8 cellular contexts compared by ENCODE assay signal in the genomic region with DNA sequence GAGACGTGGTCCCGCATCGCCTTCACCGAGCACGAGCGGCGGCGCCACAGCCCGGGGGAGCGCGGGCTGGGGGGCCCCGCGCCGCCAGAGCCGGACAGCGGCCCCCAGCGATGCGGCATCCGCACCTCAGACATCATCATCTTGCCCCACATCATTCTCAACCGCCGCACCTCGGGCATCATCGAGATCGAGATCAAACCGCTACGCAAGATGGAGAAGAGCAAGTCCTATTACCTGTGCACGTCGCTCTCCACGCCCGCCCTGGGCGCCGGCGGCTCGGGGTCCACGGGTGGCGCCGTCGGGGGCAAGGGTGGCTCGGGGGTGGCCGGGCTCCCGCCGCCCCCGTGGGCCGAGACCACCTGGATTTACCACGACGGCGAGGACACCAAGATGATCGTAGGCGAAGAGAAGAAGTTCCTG. TPM values are rescaled to one million over a fixed set of nuclear protein-coding genes. Genes with fewer than 3 reads are reported as not detected.
DNase-seq lines count a peak whose midpoint lies in the region; ATAC-seq and TF ChIP-seq lines count a peak whose summit lies in the region.

No MANE protein-coding gene starts in this region.

- H3K36me3 Mint-ChIP-seq in CD14-positive monocyte (peaks cover 0 to 8% of the 10 kb centered on the region in 2 donors), GM23338 (ENCODE audit: low read depth) (no peaks in the 10 kb centered on the region; the same call in 2 of the 3 replicates)

- H3K9me3 Mint-ChIP-seq in CD14-positive monocyte (peaks cover 0 to 2% (median 0%) of the 10 kb centered on the region in 7 donors), GM23338 (no peaks in the 10 kb centered on the region)

- intact Hi-C loops in CD14-positive monocyte (cut with micrococcal nuclease) (loop anchor here (2.0 to 10.0 kb wide), 7 partner anchors 156 to 566 kb away; a partner anchor contains a TSS), transverse colon (cut with DNase I; ENCODE audit: low total_unique reads) (loop anchor here (5.0 kb wide), 1 partner anchor 323 kb away; no protein-coding TSS in a partner anchor)

- peaks cover 22% of the 10 kb centered on the region for H3K27me3 ChIP-seq in GM23338 (ENCODE audit: insufficient read depth)
- H3K27me3 ChIP-seq in mucosa of stomach (ENCODE audit: control insufficient read depth, insufficient read depth, low read length), result no peaks in the 10 kb centered on the region
- no peaks in the 10 kb centered on the region for H3K27me3 ChIP-seq in transverse colon

- 1% methylated on average over 37 of the region's 49 CpGs; no CpG with 5 or more reads in 1 of the 2 donors for WGBS in transverse colon (ENCODE audit: low coverage in 1 of 2), 2 donors

- H3K4me3 Mint-ChIP-seq in CD14-positive monocyte (peak overlapping the region; percentile 90 to 93), GM23338 (peak overlapping the region; percentile 83)

- 0 out of 2 replicates have a peak, but pooled peaks cover 6% of the 10 kb centered on the region for H3F3A ChIP-seq in GM23338 (replicated peaks; ENCODE audit: low read depth)

- TF ChIP-seq CTCF in CD14-positive monocyte (IDR thresholded peaks at IDR 0.05) (no peak), GM23338 (conservative IDR thresholded peaks at IDR 0.05; ENCODE audit: low read depth in 2 of 2) (no peak; a peak in 1 of 4 replicates), transverse colon (IDR thresholded peaks at IDR 0.05) (no peak)

- H3K9me2 ChIP-seq in GM23338 (ENCODE audit: insufficient read depth), result no peaks in the 10 kb centered on the region

- peak overlapping the region; percentile 69 for H3K9ac ChIP-seq in mucosa of stomach (ENCODE audit: low read length)

- peak overlapping the region in 1 of 7 donors; percentile 50 for H3K27ac Mint-ChIP-seq in CD14-positive monocyte
- H3K27ac Mint-ChIP-seq in GM23338, result no peak overlapping the region

- in situ Hi-C loops in transverse colon (cut with MboI; ENCODE audit: low pct_ligation_motif_present in 1 of 4, low pct_unique_long_range_greater_than_20kb in 1 of 4, low sequenced_read_pairs in 3 of 4), result loop anchor here (5.0 to 25.0 kb wide), 5 partner anchors 146 to 326 kb away; a partner anchor contains a TSS

- peaks cover 16 to 40% (median 26%) of the 10 kb centered on the region in 3 donors for H3K27me3 Mint-ChIP-seq in CD14-positive monocyte (ENCODE audit: low read depth in 3 of 3)
- H3K27me3 Mint-ChIP-seq in GM23338 (ENCODE audit: insufficient read depth, low read depth, poor library complexity), result peaks cover 23% of the 10 kb centered on the region

- peak overlapping the region; percentile 96 for H2AFZ ChIP-seq in GM23338

- H3K9me3 ChIP-seq in mucosa of stomach (ENCODE audit: control insufficient read depth, low read length) (no peaks in the 10 kb centered on the region), transverse colon (no peaks in the 10 kb centered on the region)

- no peak for TF ChIP-seq POLR2A in transverse colon (IDR thresholded peaks at IDR 0.05)

- peaks cover 5% of the 10 kb centered on the region; the same call in 1 of the 2 replicates for H4K20me1 ChIP-seq in GM23338 (replicated peaks; ENCODE audit: insufficient read depth)

- no peaks in the 10 kb centered on the region for H3K36me3 ChIP-seq in GM23338 (ENCODE audit: insufficient read depth)
- H3K36me3 ChIP-seq in mucosa of stomach (ENCODE audit: control insufficient read depth, insufficient read depth, low read length), result no peaks in the 10 kb centered on the region
- H3K36me3 ChIP-seq in transverse colon, result no peaks in the 10 kb centered on the region

- no peak for TF ChIP-seq EP300 in transverse colon (IDR thresholded peaks at IDR 0.05; ENCODE audit: low read depth)

- H3K79me2 ChIP-seq in GM23338 (replicated peaks; ENCODE audit: insufficient read depth), result peaks cover 41% of the 10 kb centered on the region

- H3K4me1 ChIP-seq in GM23338 (ENCODE audit: insufficient read depth), result peaks cover 23% of the 10 kb centered on the region
- peaks cover 27% of the 10 kb centered on the region for H3K4me1 ChIP-seq in mucosa of stomach (ENCODE audit: control insufficient read depth, insufficient read depth, low read length)
- H3K4me1 ChIP-seq in transverse colon, result peaks cover 5 to 56% (median 38%) of the 10 kb centered on the region in 4 donors

- H3K4me1 Mint-ChIP-seq in CD14-positive monocyte (peaks cover 35% of the 10 kb centered on the region), GM23338 (peaks cover 39% of the 10 kb centered on the region)

- H3K4me2 ChIP-seq in GM23338, result peak overlapping the region; percentile 93

- H3K4me3 ChIP-seq in GM23338 (peak overlapping the region; percentile 88), mucosa of stomach (ENCODE audit: low read length) (peak overlapping the region; percentile 85), transverse colon (peak overlapping the region; percentile 71 to 94 (median 88))

- ATAC-seq in GM23338 (peak; percentile 0; the same call in 2 of the 3 replicates), HG03045 (IDR thresholded peaks at IDR 0.05; ENCODE audit: unreplicated experiment) (no peak)

- DNase-seq in CD14-positive monocyte (ENCODE audit: low spot score) (no peak), GM23338 (ENCODE audit: low spot score) (peak; percentile 45), T-helper 9 cell (peak; percentile 10), transverse colon (peak; percentile 30), cerebellar nuclear complex (lab: John Stamatoyannopoulos, UW) (no peak)

- H3K27ac ChIP-seq in GM23338 (ENCODE audit: low read depth), result no peak overlapping the region
- H3K27ac ChIP-seq in cingulate gyrus (ENCODE audit: low read depth, low read length), result peak overlapping the region; percentile 93
- H3K27ac ChIP-seq in transverse colon, result peak overlapping the region; percentile 86 to 92 (median 92)

TF ChIP-seq in GM23338, 12 proteins besides CTCF, POLR2A, EP300 and RAD21 (continues in another document):
- TF ChIP-seq, protein P1, sequence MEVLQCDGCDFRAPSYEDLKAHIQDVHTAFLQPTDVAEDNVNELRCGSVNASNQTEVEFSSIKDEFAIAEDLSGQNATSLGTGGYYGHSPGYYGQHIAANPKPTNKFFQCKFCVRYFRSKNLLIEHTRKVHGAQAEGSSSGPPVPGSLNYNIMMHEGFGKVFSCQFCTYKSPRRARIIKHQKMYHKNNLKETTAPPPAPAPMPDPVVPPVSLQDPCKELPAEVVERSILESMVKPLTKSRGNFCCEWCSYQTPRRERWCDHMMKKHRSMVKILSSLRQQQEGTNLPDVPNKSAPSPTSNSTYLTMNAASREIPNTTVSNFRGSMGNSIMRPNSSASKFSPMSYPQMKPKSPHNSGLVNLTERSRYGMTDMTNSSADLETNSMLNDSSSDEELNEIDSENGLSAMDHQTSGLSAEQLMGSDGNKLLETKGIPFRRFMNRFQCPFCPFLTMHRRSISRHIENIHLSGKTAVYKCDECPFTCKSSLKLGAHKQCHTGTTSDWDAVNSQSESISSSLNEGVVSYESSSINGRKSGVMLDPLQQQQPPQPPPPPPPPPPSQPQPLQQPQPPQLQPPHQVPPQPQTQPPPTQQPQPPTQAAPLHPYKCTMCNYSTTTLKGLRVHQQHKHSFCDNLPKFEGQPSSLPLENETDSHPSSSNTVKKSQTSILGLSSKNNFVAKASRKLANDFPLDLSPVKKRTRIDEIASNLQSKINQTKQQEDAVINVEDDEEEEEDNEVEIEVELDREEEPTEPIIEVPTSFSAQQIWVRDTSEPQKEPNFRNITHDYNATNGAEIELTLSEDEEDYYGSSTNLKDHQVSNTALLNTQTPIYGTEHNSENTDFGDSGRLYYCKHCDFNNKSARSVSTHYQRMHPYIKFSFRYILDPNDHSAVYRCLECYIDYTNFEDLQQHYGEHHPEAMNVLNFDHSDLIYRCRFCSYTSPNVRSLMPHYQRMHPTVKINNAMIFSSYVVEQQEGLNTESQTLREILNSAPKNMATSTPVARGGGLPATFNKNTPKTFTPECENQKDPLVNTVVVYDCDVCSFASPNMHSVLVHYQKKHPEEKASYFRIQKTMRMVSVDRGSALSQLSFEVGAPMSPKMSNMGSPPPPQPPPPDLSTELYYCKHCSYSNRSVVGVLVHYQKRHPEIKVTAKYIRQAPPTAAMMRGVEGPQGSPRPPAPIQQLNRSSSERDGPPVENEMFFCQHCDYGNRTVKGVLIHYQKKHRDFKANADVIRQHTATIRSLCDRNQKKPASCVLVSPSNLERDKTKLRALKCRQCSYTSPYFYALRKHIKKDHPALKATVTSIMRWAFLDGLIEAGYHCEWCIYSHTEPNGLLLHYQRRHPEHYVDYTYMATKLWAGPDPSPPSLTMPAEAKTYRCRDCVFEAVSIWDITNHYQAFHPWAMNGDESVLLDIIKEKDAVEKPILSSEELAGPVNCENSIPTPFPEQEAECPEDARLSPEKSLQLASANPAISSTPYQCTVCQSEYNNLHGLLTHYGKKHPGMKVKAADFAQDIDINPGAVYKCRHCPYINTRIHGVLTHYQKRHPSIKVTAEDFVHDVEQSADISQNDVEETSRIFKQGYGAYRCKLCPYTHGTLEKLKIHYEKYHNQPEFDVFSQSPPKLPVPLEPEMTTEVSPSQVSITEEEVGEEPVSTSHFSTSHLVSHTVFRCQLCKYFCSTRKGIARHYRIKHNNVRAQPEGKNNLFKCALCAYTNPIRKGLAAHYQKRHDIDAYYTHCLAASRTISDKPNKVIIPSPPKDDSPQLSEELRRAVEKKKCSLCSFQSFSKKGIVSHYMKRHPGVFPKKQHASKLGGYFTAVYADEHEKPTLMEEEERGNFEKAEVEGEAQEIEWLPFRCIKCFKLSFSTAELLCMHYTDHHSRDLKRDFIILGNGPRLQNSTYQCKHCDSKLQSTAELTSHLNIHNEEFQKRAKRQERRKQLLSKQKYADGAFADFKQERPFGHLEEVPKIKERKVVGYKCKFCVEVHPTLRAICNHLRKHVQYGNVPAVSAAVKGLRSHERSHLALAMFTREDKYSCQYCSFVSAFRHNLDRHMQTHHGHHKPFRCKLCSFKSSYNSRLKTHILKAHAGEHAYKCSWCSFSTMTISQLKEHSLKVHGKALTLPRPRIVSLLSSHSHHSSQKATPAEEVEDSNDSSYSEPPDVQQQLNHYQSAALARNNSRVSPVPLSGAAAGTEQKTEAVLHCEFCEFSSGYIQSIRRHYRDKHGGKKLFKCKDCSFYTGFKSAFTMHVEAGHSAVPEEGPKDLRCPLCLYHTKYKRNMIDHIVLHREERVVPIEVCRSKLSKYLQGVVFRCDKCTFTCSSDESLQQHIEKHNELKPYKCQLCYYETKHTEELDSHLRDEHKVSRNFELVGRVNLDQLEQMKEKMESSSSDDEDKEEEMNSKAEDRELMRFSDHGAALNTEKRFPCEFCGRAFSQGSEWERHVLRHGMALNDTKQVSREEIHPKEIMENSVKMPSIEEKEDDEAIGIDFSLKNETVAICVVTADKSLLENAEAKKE (CRISPR knock-in tag; IDR thresholded peaks at IDR 0.05), result no peak
- no peak for TF ChIP-seq JUNB (IDR thresholded peaks at IDR 0.05; ENCODE audit: unreplicated experiment)

RNA-seq across cellular contexts. Expression of a gene that starts 0.7 kb away (rescaled TPM):
- polyA plus RNA-seq in CD14-positive monocyte, result 1 to 10 TPM; 1.6 to 2.2 TPM
- total RNA-seq in GM23338 (2014; rRNA removed; shearing (Covaris generic)), result 23.8 and 31.3 TPM in 2 replicates
- polyA plus RNA-seq in GM23338 (2016; fragmentation: Nextera tagmentation; extraction: Ambion mirVana), result 4.5 and 5.2 TPM in 2 replicates
- total RNA-seq in transverse colon, result 100 to 1,000 TPM in 2 of 4 donors, 10 to 100 TPM in 2; 48.0 to 144 (median 100) TPM

RNA-seq across cellular contexts. Expression of a gene that starts 49.6 kb away (rescaled TPM):
- polyA plus RNA-seq in CD14-positive monocyte (under 1 TPM in 1 of 2 donors, not detected in 1; 0.09 TPM), GM23338 (2016; fragmentation: Nextera tagmentation; extraction: Ambion mirVana) (6.3 and 7.2 TPM in 2 replicates)
- 8.8 and 10.5 TPM in 2 replicates for total RNA-seq in GM23338 (2014; rRNA removed; shearing (Covaris generic))
- total RNA-seq in transverse colon, result 1 to 10 TPM in 2 of 4 donors, under 1 TPM in 1, not detected in 1; 0.96 to 3.4 (median 2.9) TPM

Comparison
In these comparisons a context has a peak if more than half of its experiments do, and no peak if none do; other contexts are left out.
1. DNase-seq: peak in GM23338 (single experiment), T-helper 9 cell (single experiment) and transverse colon (single experiment); none in CD14-positive monocyte (single experiment) and cerebellar nuclear complex (0 of 2).
2. Peak in every context shown above with its lines, with median percentiles within 50 percentile points of each other: H3K4me3 ChIP-seq.